Comparison of ENCODE assay signal across 10 cellular contexts in genomic region chr15:99909914-99910313, GRCh38.
DNase-seq lines count a peak whose midpoint lies in the region; ATAC-seq, FAIRE-seq and TF ChIP-seq lines count a peak whose summit lies in the region.
"Had no signal": no experiment of that assay in that cellular context is flagged by ENCODE, and none has a peak within 500 bp of the region (broad histone marks: within the 10 kb centered on the region; RNA-seq: fewer than 3 reads in every experiment).

No MANE protein-coding gene starts in this region.

- no peaks in the 10 kb centered on the region for H3K4me1 ChIP-seq in PC-3 (ENCODE audit: insufficient read depth, low read length)
- peaks cover 0 to 4% (median 0%) of the 10 kb centered on the region in 3 donors for H3K4me1 ChIP-seq in esophagus squamous epithelium

- intact Hi-C loops in PC-3 (cut with micrococcal nuclease) (no loop called here), esophagus squamous epithelium (cut with DNase I) (no loop called here)

- H3K4me3 ChIP-seq in AG09309 (ENCODE audit: control insufficient read depth, low read depth, low read length): no peak overlapping the region
- no peak overlapping the region for H3K4me3 ChIP-seq in PC-3 (ENCODE audit: low read length)
- H3K4me3 ChIP-seq in fibroblast of pulmonary artery (replicated peaks; ENCODE audit: low read depth, low read length): no peak overlapping the region
- H3K4me3 ChIP-seq in esophagus squamous epithelium: no peak overlapping the region
- H3K4me3 ChIP-seq: ovary had no signal

- no peaks in the 10 kb centered on the region for H3K79me2 ChIP-seq in PC-3 (ENCODE audit: low read length)

- DNase-seq in AG09309 (ENCODE audit: low read depth) (no peak), GM18507 (ENCODE audit: extremely low spot score, insufficient read length, low read depth) (no peak), PC-3 (peak; percentile 20), fibroblast of pulmonary artery (ENCODE audit: low read depth) (no peak), LoVo (ENCODE audit: low spot score) (no peak), esophagus squamous epithelium (lab: John Stamatoyannopoulos, UW) (no peak), NCI-H2107 treated with DMSO at 0.1 percent for 48 hours (lab: John Stamatoyannopoulos, UW; ENCODE audit: unreplicated experiment) (no peak)
- DNase-seq: ovary had no signal

- 56 to 59% methylated on average over 5 to 6 of the region's 6 CpGs for WGBS in esophagus squamous epithelium, 2 donors

- H3K27ac ChIP-seq in PC-3 (ENCODE audit: low read length): no peak overlapping the region
- H3K27ac ChIP-seq in esophagus squamous epithelium: no peak overlapping the region
- H3K27ac ChIP-seq: KMS-11, ovary had no signal

- H3K9me2 ChIP-seq in PC-3 (replicated peaks; ENCODE audit: low read length): no peaks in the 10 kb centered on the region

- no peak for TF ChIP-seq POLR2A in esophagus squamous epithelium (IDR thresholded peaks at IDR 0.05)

- TF ChIP-seq CTCF in AG09309 (IDR thresholded peaks at IDR 0.05; ENCODE audit: control insufficient read depth, insufficient read depth, low read depth, low read length, missing control alignments) (peak; percentile 32), PC-3 (conservative IDR thresholded peaks at IDR 0.05; ENCODE audit: low read depth, low read length) (peak; percentile 49), fibroblast of pulmonary artery (IDR thresholded peaks at IDR 0.05; ENCODE audit: low read length, missing control alignments) (peak; percentile 12), esophagus squamous epithelium (IDR thresholded peaks at IDR 0.05) (peak in 1 of 6 experiments; percentile 8)

- H4K20me1 ChIP-seq in PC-3 (ENCODE audit: low read length): no peaks in the 10 kb centered on the region

- H3K27me3 ChIP-seq in PC-3 (ENCODE audit: low read length) (peaks cover 30% of the 10 kb centered on the region), esophagus squamous epithelium (no peaks in the 10 kb centered on the region)
- H3K27me3 ChIP-seq: ovary had no signal

- H2AFZ ChIP-seq in PC-3 (ENCODE audit: low read length): no peak overlapping the region

- CTCF ChIA-PET in PC-3 (lab: Charles Lee): no interaction called here

- H3K4me2 ChIP-seq in PC-3 (ENCODE audit: low read length): no peak overlapping the region
- H3K4me2 ChIP-seq: KMS-11 had no signal

- ATAC-seq in PC-3: peak; percentile 71
- ATAC-seq in HG02588 (IDR thresholded peaks at IDR 0.05; ENCODE audit: unreplicated experiment): no peak

- no TSS peak for BruUV-seq in PC-3 (replicated peaks; lab: Mats Ljungman, UMichigan)

- H3K36me3 ChIP-seq in PC-3 (ENCODE audit: low read depth, low read length): no peaks in the 10 kb centered on the region
- no peaks in the 10 kb centered on the region for H3K36me3 ChIP-seq in esophagus squamous epithelium
- H3K36me3 ChIP-seq: ovary had no signal

- no peaks in the 10 kb centered on the region for H3F3A ChIP-seq in PC-3 (ENCODE audit: low read length, unreplicated experiment)

- H3K9ac ChIP-seq in PC-3 (ENCODE audit: low read length): no peak overlapping the region
- H3K9ac ChIP-seq: KMS-11 had no signal

- H3K9me3 ChIP-seq in PC-3 (ENCODE audit: low read length): no peaks in the 10 kb centered on the region
- no peaks in the 10 kb centered on the region for H3K9me3 ChIP-seq in esophagus squamous epithelium
- H3K9me3 ChIP-seq: ovary had no signal

- peak; percentile 21 for FAIRE-seq in GM18507 (lab: Jason Lieb, UNC)

- POLR2A ChIA-PET in PC-3 (lab: Charles Lee; ENCODE audit: unreplicated experiment): no interaction called here
